In genomic region chr2:43898958-43899346, GRCh38 we compare ENCODE assay signal across 17 cellular contexts.
DNase-seq lines count a peak whose midpoint lies in the region; ATAC-seq, FAIRE-seq and TF ChIP-seq lines count a peak whose summit lies in the region.
"Had no signal": no experiment of that assay in that cellular context is flagged by ENCODE, and none has a peak within 500 bp of the region (broad histone marks: within the 10 kb centered on the region; RNA-seq: fewer than 3 reads in every experiment).

No MANE protein-coding gene starts in this region.

- H3K36me3 ChIP-seq in mucosa of descending colon (ENCODE audit: low read depth) = no peaks in the 10 kb centered on the region
- peaks cover 98% of the 10 kb centered on the region for H3K36me3 ChIP-seq in OCI-LY7 (ENCODE audit: insufficient read depth, low read length)

- no peaks in the 10 kb centered on the region for H3K9me2 ChIP-seq in OCI-LY7 (ENCODE audit: insufficient read depth, low read length)

- no peak overlapping the region for H3K27ac ChIP-seq in OCI-LY7 (ENCODE audit: low read depth, low read length, poor library complexity, severe bottlenecking)
- H3K27ac ChIP-seq: adrenal gland, epithelial cell of prostate, heart left ventricle had no signal

- peak overlapping the region in 1 of 5 experiments; percentile 4 for H3K4me3 Mint-ChIP-seq in brain
- H3K4me3 Mint-ChIP-seq: activated CD4-positive, alpha-beta memory T cell treated with anti-CD3 and anti-CD28 coated beads, Interleukin-2, amount 10 ng/mL, durations not matched to agents 7 days and 5 days; CD4-positive, alpha-beta memory T cell had no signal

- peak; percentile 28 for FAIRE-seq in GM12891 (lab: Jason Lieb, UNC)

- H3K4me2 ChIP-seq in OCI-LY7 (ENCODE audit: low read length) = no peak overlapping the region

- CTCF ChIA-PET in OCI-LY7 (lab: Charles Lee; ENCODE audit: unreplicated experiment) = no interaction called here

- BruUV-seq in OCI-LY7 (replicated peaks; lab: Mats Ljungman, UMichigan) = no TSS peak

- POLR2A ChIA-PET in OCI-LY7 (lab: Charles Lee) = no interaction called here

- H3K4me1 Mint-ChIP-seq in brain = peaks cover 44% of the 10 kb centered on the region
- H3K4me1 Mint-ChIP-seq: activated CD4-positive, alpha-beta memory T cell treated with anti-CD3 and anti-CD28 coated beads, Interleukin-2, amount 10 ng/mL, durations not matched to agents 7 days and 5 days; CD4-positive, alpha-beta memory T cell had no signal

- no peaks in the 10 kb centered on the region for H3K27me3 Mint-ChIP-seq in brain
- H3K27me3 Mint-ChIP-seq: activated CD4-positive, alpha-beta memory T cell treated with anti-CD3 and anti-CD28 coated beads, Interleukin-2, amount 10 ng/mL, durations not matched to agents 7 days and 5 days; CD4-positive, alpha-beta memory T cell had no signal

- peak overlapping the region in 3 of 5 experiments; percentile 6 to 78 (median 57) for H3K27ac Mint-ChIP-seq in brain
- H3K27ac Mint-ChIP-seq: activated CD4-positive, alpha-beta memory T cell treated with anti-CD3 and anti-CD28 coated beads, Interleukin-2, amount 10 ng/mL, durations not matched to agents 7 days and 5 days had no signal

- H3K4me1 ChIP-seq in mucosa of descending colon (ENCODE audit: low read depth) = no peaks in the 10 kb centered on the region
- H3K4me1 ChIP-seq in OCI-LY7 (ENCODE audit: insufficient read depth, low read length, poor library complexity, severe bottlenecking) = no peaks in the 10 kb centered on the region
- H3K4me1 ChIP-seq: adrenal gland, heart left ventricle had no signal

- H2AFZ ChIP-seq in OCI-LY7 (ENCODE audit: low read length) = no peak overlapping the region

- TF ChIP-seq POLR2A in GM12891 (IDR thresholded peaks at IDR 0.05; ENCODE audit: low read depth, low read length) = no peak

- H3K79me2 ChIP-seq in OCI-LY7 (ENCODE audit: insufficient read depth, low read depth, low read length) = no peaks in the 10 kb centered on the region

- no peak overlapping the region for H3K4me3 ChIP-seq in mucosa of descending colon
- no peak overlapping the region for H3K4me3 ChIP-seq in OCI-LY7 (ENCODE audit: low read depth, low read length, poor library complexity, severe bottlenecking)
- H3K4me3 ChIP-seq: adrenal gland, heart left ventricle had no signal

- intact Hi-C loops in mucosa of descending colon (cut with DNase I, micrococcal nuclease) (no loop called here), OCI-LY7 (cut with micrococcal nuclease; ENCODE audit: unreplicated experiment) (no loop called here)

- H3K36me3 Mint-ChIP-seq in brain = peaks cover 64% of the 10 kb centered on the region

- ATAC-seq in mucosa of descending colon = peak; percentile 24
- ATAC-seq: heart left ventricle, left ventricle myocardium superior had no signal

- DNase-seq in GM12891 (ENCODE audit: insufficient read length, low spot score) = no peak
- DNase-seq in NCI-H146 (lab: John Stamatoyannopoulos, UW) = peak; percentile 62
- no peak for DNase-seq in mucosa of descending colon
- no peak for DNase-seq in OCI-LY7 (ENCODE audit: low spot score)
- no peak for DNase-seq in DMS 273 treated with DMSO at 0.1 percent for 48 hours (lab: John Stamatoyannopoulos, UW)
- DNase-seq in COLO668 (lab: John Stamatoyannopoulos, UW; ENCODE audit: unreplicated experiment) = no peak
- DNase-seq: activated CD4-positive, alpha-beta memory T cell treated with anti-CD3 and anti-CD28 coated beads, Interleukin-2, amount 10 ng/mL, durations not matched to agents 7 days and 5 days; activated CD4-positive, CD25-positive, alpha-beta regulatory T cell; activated gamma-delta T cell; adrenal gland; CD4-positive, alpha-beta memory T cell; dorsolateral prefrontal cortex; GF-D8; heart left ventricle; left ventricle myocardium superior had no signal

- no peaks in the 10 kb centered on the region for H3K9me3 ChIP-seq in mucosa of descending colon
- H3K9me3 ChIP-seq in OCI-LY7 (ENCODE audit: low read length) = no peaks in the 10 kb centered on the region
- H3K9me3 ChIP-seq: adrenal gland, heart left ventricle had no signal

- no peaks in the 10 kb centered on the region for H4K20me1 ChIP-seq in OCI-LY7 (ENCODE audit: insufficient read depth, low read length)

- no peaks in the 10 kb centered on the region for H3K9me3 Mint-ChIP-seq in brain
- H3K9me3 Mint-ChIP-seq: activated CD4-positive, alpha-beta memory T cell treated with anti-CD3 and anti-CD28 coated beads, Interleukin-2, amount 10 ng/mL, durations not matched to agents 7 days and 5 days; CD4-positive, alpha-beta memory T cell had no signal

- TF ChIP-seq CTCF in brain (conservative IDR thresholded peaks at IDR 0.05) (no peak), mucosa of descending colon (IDR thresholded peaks at IDR 0.05) (no peak), OCI-LY7 (conservative IDR thresholded peaks at IDR 0.05; ENCODE audit: low read length) (no peak)

TF ChIP-seq in GM12891, 5 proteins besides CTCF, POLR2A, EP300 and RAD21:
- TF ChIP-seq SPI1 (IDR thresholded peaks at IDR 0.05; ENCODE audit: low read depth, low read length) (no peak), PAX5 (IDR thresholded peaks at IDR 0.05; ENCODE audit: insufficient read depth, low read length, severe bottlenecking) (no peak), TAF1 (IDR thresholded peaks at IDR 0.05; ENCODE audit: low read depth, low read length) (no peak), POLR2AphosphoS5 (IDR thresholded peaks at IDR 0.05; ENCODE audit: low read depth, low read length) (no peak), POU2F2 (IDR thresholded peaks at IDR 0.05; ENCODE audit: low read depth, low read length) (no peak)
